13 cellular contexts compared by ENCODE assay signal in the genomic region with DNA sequence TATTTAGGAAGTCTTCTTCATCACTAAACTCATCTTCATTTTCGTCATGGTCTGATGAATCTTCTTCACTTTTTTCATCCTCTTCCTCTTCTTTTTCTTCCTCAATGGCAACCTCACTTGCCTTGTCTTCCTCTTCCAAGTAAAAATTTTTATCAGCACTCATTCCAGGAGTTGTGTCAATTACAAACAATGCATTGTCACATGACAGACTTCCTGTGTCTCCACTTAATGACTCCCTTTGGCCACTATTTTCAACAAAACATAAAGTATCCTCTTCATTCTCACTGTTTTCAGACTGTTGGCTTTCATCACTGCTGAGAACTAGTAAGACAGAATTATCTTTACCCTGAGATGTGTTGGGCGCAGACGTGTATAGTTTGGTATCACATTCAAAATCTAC. TPM values are rescaled to one million over a fixed set of nuclear protein-coding genes. Genes with fewer than 3 reads are reported as not detected.
DNase-seq lines count a peak whose midpoint lies in the region; ATAC-seq, FAIRE-seq and TF ChIP-seq lines count a peak whose summit lies in the region.
"Had no signal": no experiment of that assay in that cellular context is flagged by ENCODE, and none has a peak within 500 bp of the region (broad histone marks: within the 10 kb centered on the region; RNA-seq: fewer than 3 reads in every experiment).

No MANE protein-coding gene starts in this region.

- H3K4me3 Mint-ChIP-seq in activated T-cell treated with anti-CD3 and anti-CD28 coated beads, Interleukin-2, amount 50 U/mL, for 4 hours, result peak overlapping the region; percentile 96
- peak overlapping the region; percentile 28 to 91 for H3K4me3 Mint-ChIP-seq in effector memory CD8-positive, alpha-beta T cell
- peak overlapping the region; percentile 96 for H3K4me3 Mint-ChIP-seq in stimulated activated effector memory CD8-positive, alpha-beta T cell treated with anti-CD3 and anti-CD28 coated beads, Interleukin-12 subunit alpha, Interleukin-12 subunit beta, amount 100 ng/mL, for 72 hours

- H3K27me3 Mint-ChIP-seq in activated T-cell treated with anti-CD3 and anti-CD28 coated beads, Interleukin-2, amount 50 U/mL, for 4 hours (ENCODE audit: low read depth), result no peaks in the 10 kb centered on the region
- H3K27me3 Mint-ChIP-seq in effector memory CD8-positive, alpha-beta T cell, result no peaks in the 10 kb centered on the region

- FAIRE-seq in D721Med (lab: Jason Lieb, UNC), result no peak
- no peak for FAIRE-seq in RCC 7860 (lab: Jason Lieb, UNC)

- H3K36me3 Mint-ChIP-seq in activated T-cell treated with anti-CD3 and anti-CD28 coated beads, Interleukin-2, amount 50 U/mL, for 4 hours (ENCODE audit: insufficient read depth), result peaks cover 51% of the 10 kb centered on the region
- peaks cover 76% of the 10 kb centered on the region for H3K36me3 Mint-ChIP-seq in effector memory CD8-positive, alpha-beta T cell (ENCODE audit: insufficient read depth)
- peaks cover 85% of the 10 kb centered on the region for H3K36me3 Mint-ChIP-seq in stimulated activated effector memory CD8-positive, alpha-beta T cell treated with anti-CD3 and anti-CD28 coated beads, Interleukin-12 subunit alpha, Interleukin-12 subunit beta, amount 100 ng/mL, for 72 hours

- no peak for DNase-seq in activated T-cell treated with anti-CD3 and anti-CD28 coated beads, Interleukin-2, amount 50 U/mL, for 4 hours
- DNase-seq in activated T-cell treated with anti-CD3 and anti-CD28 coated beads for 4 hours, result no peak
- peak; percentile 68 for DNase-seq in RKO (ENCODE audit: low spot score)
- no peak for DNase-seq in effector memory CD8-positive, alpha-beta T cell
- no peak for DNase-seq in stimulated activated effector memory CD8-positive, alpha-beta T cell treated with anti-CD3 and anti-CD28 coated beads, Interleukin-12 subunit alpha, Interleukin-12 subunit beta, amount 100 ng/mL, for 72 hours (ENCODE audit: low spot score in 2 of 2)
- DNase-seq in D721Med (ENCODE audit: insufficient read length, low spot score), result no peak
- no peak for DNase-seq in HCEC 1CT
- DNase-seq in RCC 7860 (ENCODE audit: low spot score), result no peak
- DNase-seq: anterior cingulate cortex, GOT3, NCI-H2171 treated with DMSO at 0.1 percent for 48 hours had no signal

- H3K9me3 Mint-ChIP-seq in activated T-cell treated with anti-CD3 and anti-CD28 coated beads, Interleukin-2, amount 50 U/mL, for 4 hours, result no peaks in the 10 kb centered on the region
- H3K9me3 Mint-ChIP-seq in effector memory CD8-positive, alpha-beta T cell, result no peaks in the 10 kb centered on the region
- no peaks in the 10 kb centered on the region for H3K9me3 Mint-ChIP-seq in stimulated activated effector memory CD8-positive, alpha-beta T cell treated with anti-CD3 and anti-CD28 coated beads, Interleukin-12 subunit alpha, Interleukin-12 subunit beta, amount 100 ng/mL, for 72 hours

- peaks cover 39% of the 10 kb centered on the region for H3K4me1 Mint-ChIP-seq in activated T-cell treated with anti-CD3 and anti-CD28 coated beads, Interleukin-2, amount 50 U/mL, for 4 hours (ENCODE audit: low read depth)
- H3K4me1 Mint-ChIP-seq in effector memory CD8-positive, alpha-beta T cell (ENCODE audit: low read depth in 2 of 2), result peaks cover 31 to 35% of the 10 kb centered on the region in 2 donors
- peaks cover 43% of the 10 kb centered on the region for H3K4me1 Mint-ChIP-seq in stimulated activated effector memory CD8-positive, alpha-beta T cell treated with anti-CD3 and anti-CD28 coated beads, Interleukin-12 subunit alpha, Interleukin-12 subunit beta, amount 100 ng/mL, for 72 hours

- no peak for TF ChIP-seq CTCF in D721Med (IDR thresholded peaks at IDR 0.05; ENCODE audit: insufficient read depth, missing control alignments)

- ATAC-seq in activated T-cell treated with anti-CD3 and anti-CD28 coated beads, Interleukin-2, amount 50 U/mL, for 4 hours, result no peak
- no peak for ATAC-seq in effector memory CD8-positive, alpha-beta T cell (replicated peaks)
- ATAC-seq in stimulated activated effector memory CD8-positive, alpha-beta T cell treated with anti-CD3 and anti-CD28 coated beads, Interleukin-12 subunit alpha, Interleukin-12 subunit beta, amount 100 ng/mL, for 72 hours, result no peak
- ATAC-seq: activated CD4-positive, CD25-positive, alpha-beta regulatory T cell treated with anti-CD3 and anti-CD28 coated beads, Interleukin-2, amount 50 U/mL, for 24 hours; esophagus mucosa had no signal

- H3K27ac Mint-ChIP-seq in effector memory CD8-positive, alpha-beta T cell, result peak overlapping the region; percentile 59 to 99
- H3K27ac Mint-ChIP-seq in stimulated activated effector memory CD8-positive, alpha-beta T cell treated with anti-CD3 and anti-CD28 coated beads, Interleukin-12 subunit alpha, Interleukin-12 subunit beta, amount 100 ng/mL, for 72 hours, result peak overlapping the region; percentile 99

RNA-seq across cellular contexts. Expression of gene DNTTIP2, which starts 2.7 kb away (rescaled TPM):
- total RNA-seq in activated T-cell treated with anti-CD3 and anti-CD28 coated beads, Interleukin-2, amount 50 U/mL, for 4 hours, result 100 to 1,000 TPM; 135 to 143 (median 141) TPM

RNA-seq across cellular contexts. Expression of gene GCLM, which starts 32.9 kb away (rescaled TPM):
- 10 to 100 TPM; 23.3 to 36.9 (median 30.3) TPM for total RNA-seq in activated T-cell treated with anti-CD3 and anti-CD28 coated beads, Interleukin-2, amount 50 U/mL, for 4 hours
